ENCODE assay signal across 17 cellular contexts in the genomic region with DNA sequence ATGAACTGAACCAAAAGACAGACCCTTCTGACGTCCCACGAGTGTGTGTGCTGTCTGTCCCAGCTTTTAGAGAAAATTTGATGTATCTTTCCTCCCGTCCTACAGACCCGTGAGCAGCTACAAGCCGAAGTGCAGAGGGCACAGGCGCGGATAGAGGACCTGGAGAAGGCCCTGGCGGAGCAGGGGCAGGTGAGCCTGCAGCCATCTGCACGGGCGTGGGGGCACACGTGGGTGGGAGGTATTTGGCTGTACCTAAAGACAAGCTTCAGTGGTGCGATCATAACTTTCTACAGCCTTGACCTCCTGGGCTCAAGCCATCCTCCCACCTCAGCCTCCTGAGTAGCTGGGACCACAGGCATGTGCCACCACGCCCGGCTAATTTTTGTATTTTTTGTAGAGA.
"Had no signal": no experiment of that assay in that cellular context is flagged by ENCODE, and none has a peak within 500 bp of the region (broad histone marks: within the 10 kb centered on the region; RNA-seq: fewer than 3 reads in every experiment).

No MANE protein-coding gene starts in this region.

- H3K27ac Mint-ChIP-seq: naive thymus-derived CD4-positive, alpha-beta T cell; nephron progenitor cell; stimulated activated naive B cell treated with anti-CD40 and anti-IgM and Interleukin-4, amounts not matched to agents 10 μg/mL and 1 μg/mL and 100 μg/mL, for 72 hours; stimulated activated naive CD8-positive, alpha-beta T cell treated with anti-CD3 and anti-CD28 coated beads, Interleukin-15, amount 100 ng/mL, for 72 hours had no signal

- H3K27me3 Mint-ChIP-seq: central memory CD8-positive, alpha-beta T cell had no signal

- H3K27ac ChIP-seq: left ventricle myocardium inferior, neutrophil, right atrium auricular region, testis, tibial nerve had no signal

- ATAC-seq: esophagus mucosa; naive thymus-derived CD4-positive, alpha-beta T cell; stimulated activated naive B cell treated with anti-CD40 and anti-IgM and Interleukin-4, amounts not matched to agents 10 μg/mL and 1 μg/mL and 100 μg/mL, for 72 hours; stimulated activated naive CD8-positive, alpha-beta T cell treated with anti-CD3 and anti-CD28 coated beads, Interleukin-15, amount 100 ng/mL, for 72 hours had no signal

- H3K9me3 Mint-ChIP-seq: central memory CD8-positive, alpha-beta T cell; naive thymus-derived CD4-positive, alpha-beta T cell; nephron progenitor cell; stimulated activated naive B cell treated with anti-CD40 and anti-IgM and Interleukin-4, amounts not matched to agents 10 μg/mL and 1 μg/mL and 100 μg/mL, for 72 hours; stimulated activated naive CD8-positive, alpha-beta T cell treated with anti-CD3 and anti-CD28 coated beads, Interleukin-15, amount 100 ng/mL, for 72 hours had no signal

- H3K4me3 ChIP-seq: left ventricle myocardium inferior, right atrium auricular region, smooth muscle cell, testis, tibial nerve had no signal

- H3K4me1 Mint-ChIP-seq: central memory CD8-positive, alpha-beta T cell; stimulated activated naive CD8-positive, alpha-beta T cell treated with anti-CD3 and anti-CD28 coated beads, Interleukin-15, amount 100 ng/mL, for 72 hours had no signal

- H3K4me2 ChIP-seq: smooth muscle cell had no signal

- H3K27me3 ChIP-seq: right atrium auricular region, testis had no signal

- H3K9me3 ChIP-seq: left ventricle myocardium inferior, neutrophil, right atrium auricular region, testis, tibial nerve had no signal

- DNase-seq: effector memory CD4-positive, alpha-beta T cell; islet precursor cell; left ventricle myocardium inferior; mesendoderm; naive thymus-derived CD4-positive, alpha-beta T cell; nephron progenitor cell; stimulated activated CD4-positive, alpha-beta T cell treated with anti-CD3 and anti-CD28 coated beads, Interleukin-1b, Interleukin-23, amount 100 ng/mL, for 48 hours; stimulated activated CD4-positive, alpha-beta T cell treated with anti-CD3 and anti-CD28 coated beads, Interleukin-4, amount 100 ng/mL, for 24 hours; stimulated activated naive B cell treated with anti-CD40 and anti-IgM and Interleukin-4, amounts not matched to agents 10 μg/mL and 1 μg/mL and 100 μg/mL, for 72 hours; stimulated activated naive CD8-positive, alpha-beta T cell treated with anti-CD3 and anti-CD28 coated beads, Interleukin-15, amount 100 ng/mL, for 72 hours; testis had no signal

- H3K36me3 Mint-ChIP-seq: naive thymus-derived CD4-positive, alpha-beta T cell; stimulated activated naive B cell treated with anti-CD40 and anti-IgM and Interleukin-4, amounts not matched to agents 10 μg/mL and 1 μg/mL and 100 μg/mL, for 72 hours had no signal

- H3K4me3 Mint-ChIP-seq: central memory CD8-positive, alpha-beta T cell; naive thymus-derived CD4-positive, alpha-beta T cell; nephron progenitor cell; stimulated activated naive B cell treated with anti-CD40 and anti-IgM and Interleukin-4, amounts not matched to agents 10 μg/mL and 1 μg/mL and 100 μg/mL, for 72 hours; stimulated activated naive CD8-positive, alpha-beta T cell treated with anti-CD3 and anti-CD28 coated beads, Interleukin-15, amount 100 ng/mL, for 72 hours had no signal

- H3K4me1 ChIP-seq: testis had no signal

- H3K36me3 ChIP-seq: left ventricle myocardium inferior, neutrophil, right atrium auricular region, tibial nerve had no signal
